13 cellular contexts compared by ENCODE assay signal in the genomic region with DNA sequence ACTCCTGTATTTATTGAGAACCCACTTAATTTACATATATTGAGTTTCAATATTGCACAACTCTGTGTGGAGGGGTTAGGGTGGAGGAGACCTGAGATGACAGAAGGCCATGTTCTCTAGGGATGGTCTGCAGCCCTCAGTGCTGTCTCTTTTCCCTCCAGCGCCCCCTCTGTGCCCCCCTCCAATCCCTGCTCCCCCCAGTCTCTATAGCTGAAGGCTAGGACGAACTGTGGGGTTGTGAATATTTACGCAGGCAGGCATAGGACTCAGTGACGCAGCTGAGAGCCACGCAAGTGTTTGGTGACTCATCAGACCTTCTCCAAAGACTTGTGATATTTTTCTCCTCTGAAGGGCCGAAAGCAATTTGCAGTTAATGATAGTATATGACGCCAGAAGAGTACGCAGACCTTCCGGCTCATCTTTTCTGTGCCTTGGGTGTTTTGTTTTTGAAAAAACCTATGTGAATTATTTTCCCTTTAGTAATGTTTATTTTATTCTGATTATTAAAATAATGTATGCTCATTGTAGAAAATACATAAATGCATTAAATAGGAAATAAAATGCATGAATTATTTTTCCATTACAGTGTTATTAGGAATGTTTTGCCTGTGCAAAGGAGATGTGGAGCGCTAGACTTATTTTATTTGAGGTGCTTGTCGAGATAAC. TPM values are rescaled to one million over a fixed set of nuclear protein-coding genes. Genes with fewer than 3 reads are reported as not detected.
DNase-seq lines count a peak whose midpoint lies in the region; ATAC-seq and TF ChIP-seq lines count a peak whose summit lies in the region.
"Had no signal": no experiment of that assay in that cellular context is flagged by ENCODE, and none has a peak within 500 bp of the region (broad histone marks: within the 10 kb centered on the region; RNA-seq: fewer than 3 reads in every experiment).

No MANE protein-coding gene starts in this region.

- no peak overlapping the region for H3K4ac ChIP-seq in mesendoderm (ENCODE audit: low read depth, low read length)

- no TSS peak for BruUV-seq in Caco-2 (replicated peaks; lab: Mats Ljungman, UMichigan)

- no peaks in the 10 kb centered on the region for H3K79me1 ChIP-seq in mesendoderm (ENCODE audit: low read length)

- H3K4me1 Mint-ChIP-seq in CD4-positive, alpha-beta T cell (ENCODE audit: low read depth): peaks cover 42% of the 10 kb centered on the region
- no peaks in the 10 kb centered on the region for H3K4me1 Mint-ChIP-seq in Caco-2 (ENCODE audit: low read depth, unreplicated experiment)

- H3K36me3 Mint-ChIP-seq in CD4-positive, alpha-beta T cell (ENCODE audit: low read depth): no peaks in the 10 kb centered on the region
- H3K36me3 Mint-ChIP-seq in Caco-2 (ENCODE audit: insufficient read depth, unreplicated experiment): no peaks in the 10 kb centered on the region

- POLR2A ChIA-PET in CD4-positive, alpha-beta T cell (lab: Charles Lee): no interaction called here
- POLR2A ChIA-PET in Caco-2 (lab: Charles Lee): no interaction called here

- no peak overlapping the region for H3K27ac Mint-ChIP-seq in CD4-positive, alpha-beta T cell
- no peak overlapping the region for H3K27ac Mint-ChIP-seq in Caco-2 (ENCODE audit: unreplicated experiment)

- H3K23ac ChIP-seq in mesendoderm (ENCODE audit: low read length): no peak overlapping the region

- no peaks in the 10 kb centered on the region for H3K9me3 Mint-ChIP-seq in CD4-positive, alpha-beta T cell
- no peaks in the 10 kb centered on the region for H3K9me3 Mint-ChIP-seq in Caco-2 (ENCODE audit: unreplicated experiment)

- H3K4me3 Mint-ChIP-seq in CD4-positive, alpha-beta T cell: no peak overlapping the region
- no peak overlapping the region for H3K4me3 Mint-ChIP-seq in Caco-2 (ENCODE audit: unreplicated experiment)

- intact Hi-C loops in CD4-positive, alpha-beta T cell (cut with DNase I, micrococcal nuclease): no loop called here
- intact Hi-C loops in adrenal gland (cut with DNase I): loop anchor here in 1 of 2 donors (10.0 kb wide), 1 partner anchor 1216 kb away; no protein-coding TSS in a partner anchor
- intact Hi-C loops in Caco-2 (cut with micrococcal nuclease; ENCODE audit: unreplicated experiment): no loop called here

- no peaks in the 10 kb centered on the region for H3K27me3 Mint-ChIP-seq in CD4-positive, alpha-beta T cell
- no peaks in the 10 kb centered on the region for H3K27me3 Mint-ChIP-seq in Caco-2 (ENCODE audit: insufficient read depth, unreplicated experiment)

- no peaks in the 10 kb centered on the region for H3K9me3 ChIP-seq in CD4-positive, alpha-beta T cell (ENCODE audit: control insufficient read depth, low read length)
- H3K9me3 ChIP-seq in adrenal gland (replicated peaks in 1 of 3) (no peaks in the 10 kb centered on the region), Caco-2 (no peaks in the 10 kb centered on the region)
- H3K9me3 ChIP-seq: thoracic aorta had no signal

- no peak overlapping the region for H2BK120ac ChIP-seq in mesendoderm (ENCODE audit: low read depth, low read length)

- no peaks in the 10 kb centered on the region for H3K27me3 ChIP-seq in CD4-positive, alpha-beta T cell (ENCODE audit: control insufficient read depth, insufficient read depth, low read length)
- no peaks in the 10 kb centered on the region for H3K27me3 ChIP-seq in adrenal gland
- H3K27me3 ChIP-seq in mesendoderm (ENCODE audit: insufficient read depth, low read length, poor library complexity): no peaks in the 10 kb centered on the region
- H3K27me3 ChIP-seq in Caco-2 (replicated peaks; ENCODE audit: control insufficient read depth, insufficient read depth, low read length): no peaks in the 10 kb centered on the region

- H2BK15ac ChIP-seq in mesendoderm (replicated peaks; ENCODE audit: low read depth): no peak overlapping the region

- H4K8ac ChIP-seq in mesendoderm (ENCODE audit: low read depth, low read length): no peak overlapping the region

- peak in 1 of 10 experiments; percentile 6 for DNase-seq in CD4-positive, alpha-beta T cell
- DNase-seq in LHCN-M2 (ENCODE audit: low read depth) (peak; percentile 74), adrenal gland (peak in 5 of 7 donors; percentile 51 to 74 (median 63)), mesendoderm (peak; percentile 36), COR-L47 (lab: John Stamatoyannopoulos, UW) (no peak), Caco-2 (no peak), DMS79 treated with DMSO at 0.1 percent for 48 hours (lab: John Stamatoyannopoulos, UW) (no peak), NK-92 (lab: John Stamatoyannopoulos, UW; ENCODE audit: unreplicated experiment) (no peak)
- DNase-seq: DMS153; foreskin melanocyte; NCI-H774; stimulated activated CD4-positive, alpha-beta T cell treated with anti-CD3 and anti-CD28 coated beads, Interleukin-12 subunit alpha, Interleukin-12 subunit beta, amount 100 ng/mL, for 4 hours had no signal

- no peak for TF ChIP-seq CTCF in CD4-positive, alpha-beta T cell (IDR thresholded peaks at IDR 0.05)
- TF ChIP-seq CTCF in adrenal gland (IDR thresholded peaks at IDR 0.05) (no peak), Caco-2 (IDR thresholded peaks at IDR 0.05; ENCODE audit: insufficient read depth in 1 of 2, low read depth in 1 of 2, low read length in 1 of 2, severe bottlenecking in 1 of 2, unreplicated experiment in 1 of 2) (no peak)

- no peak overlapping the region for H3K9ac ChIP-seq in mesendoderm (ENCODE audit: low read length)

- peak; percentile 45 for ATAC-seq in CD4-positive, alpha-beta T cell (ENCODE audit: poor library complexity)

- no peak overlapping the region for H2BK5ac ChIP-seq in mesendoderm (ENCODE audit: low read length)

- H3K4me2 ChIP-seq in mesendoderm (ENCODE audit: low read length): no peak overlapping the region

- WGBS in adrenal gland, 4 donors: 68 to 75% (median 72%) methylated on average over 11 of the region's 11 CpGs
- WGBS in mesendoderm (ENCODE audit: extremely low coverage, insufficient coverage, low lambda C conversion rate): no CpG with 5 or more reads among the region's 11 CpGs

- H3K27ac ChIP-seq in CD4-positive, alpha-beta T cell (ENCODE audit: low read depth, low read length): no peak overlapping the region
- H3K27ac ChIP-seq in adrenal gland: no peak overlapping the region
- H3K27ac ChIP-seq in mesendoderm (ENCODE audit: low read depth, low read length): no peak overlapping the region
- H3K27ac ChIP-seq: thoracic aorta had no signal

- H2AK5ac ChIP-seq in mesendoderm (ENCODE audit: low read length): no peak overlapping the region

- H3K18ac ChIP-seq in mesendoderm (ENCODE audit: low read length): peak overlapping the region; percentile 42

- CTCF ChIA-PET in CD4-positive, alpha-beta T cell (lab: Charles Lee): no interaction called here
- CTCF ChIA-PET in Caco-2 (lab: Charles Lee): interaction anchor here (1.2 kb wide), 1 partner anchor 237 kb away, joined by 3 read pairs; no protein-coding TSS in a partner anchor

- TF ChIP-seq POLR2A in adrenal gland (IDR thresholded peaks at IDR 0.05): no peak

- H3K79me2 ChIP-seq in mesendoderm (ENCODE audit: control insufficient read depth, insufficient read depth, low read length): no peaks in the 10 kb centered on the region

- H3K36me3 ChIP-seq in adrenal gland (replicated peaks in 1 of 2) (no peaks in the 10 kb centered on the region), mesendoderm (ENCODE audit: control insufficient read depth, insufficient read depth, low read length) (no peaks in the 10 kb centered on the region), Caco-2 (ENCODE audit: control insufficient read depth, insufficient read depth, low read length) (no peaks in the 10 kb centered on the region)
- H3K36me3 ChIP-seq: thoracic aorta had no signal

- peaks cover 0 to 9% of the 10 kb centered on the region in 2 donors for H3K4me1 ChIP-seq in adrenal gland (replicated peaks in 1 of 2)
- no peaks in the 10 kb centered on the region for H3K4me1 ChIP-seq in mesendoderm (ENCODE audit: control insufficient read depth, low read depth, low read length)
- H3K4me1 ChIP-seq in Caco-2: no peaks in the 10 kb centered on the region

- no peak overlapping the region for H3K56ac ChIP-seq in mesendoderm (ENCODE audit: low read length)

- no peak overlapping the region for H4K5ac ChIP-seq in mesendoderm (ENCODE audit: low read length)

- H3K4me3 ChIP-seq in adrenal gland (no peak overlapping the region), mesendoderm (ENCODE audit: low read length) (no peak overlapping the region), Caco-2 (ENCODE audit: low read depth, low read length) (no peak overlapping the region)
- H3K4me3 ChIP-seq: thoracic aorta had no signal

RNA-seq across cellular contexts. Expression of gene WDR25, which starts 32.2 kb away (rescaled TPM):
- total RNA-seq in CD4-positive, alpha-beta T cell: 1 to 10 TPM; 2.0 to 2.4 TPM
- 9.7 and 16.2 TPM in 2 replicates for total RNA-seq in LHCN-M2 (2014; rRNA removed)
- polyA plus RNA-seq in LHCN-M2 (2012): 12.8 TPM
- total RNA-seq in adrenal gland: 10 to 100 TPM in 7 of 8 donors, 1 to 10 TPM in 1; 6.1 to 18.7 (median 13.0) TPM
- polyA plus RNA-seq in adrenal gland: 10 to 100 TPM in 2 of 3 donors, 1 to 10 TPM in 1; 7.4 to 12.7 (median 10.5) TPM
- 10.0 TPM for polyA plus RNA-seq in mesendoderm (2013, experiment 1 of 2)
- polyA plus RNA-seq in mesendoderm (2013, experiment 2 of 2): 8.8 TPM
- 4.7 and 4.8 TPM in 2 replicates for total RNA-seq in Caco-2 (2022)

Comparison
In these comparisons a context has a peak if more than half of its experiments do, and no peak if none do; other contexts are left out.
1. DNase-seq: peak in LHCN-M2 (single experiment), adrenal gland (5 of 7) and mesendoderm (single experiment); none in COR-L47 (single experiment), Caco-2 (0 of 2), DMS79 treated with DMSO at 0.1 percent for 48 hours (single experiment) and NK-92 (single experiment).